Comparison of ENCODE assay signal across 24 cellular contexts in genomic region chr1:152884966-152885624, GRCh38. TPM values are rescaled to one million over a fixed set of nuclear protein-coding genes. Genes with fewer than 3 reads are reported as not detected.
DNase-seq lines count a peak whose midpoint lies in the region; FAIRE-seq and TF ChIP-seq lines count a peak whose summit lies in the region.
"Had no signal": no experiment of that assay in that cellular context is flagged by ENCODE, and none has a peak within 500 bp of the region (broad histone marks: within the 10 kb centered on the region; RNA-seq: fewer than 3 reads in every experiment).

No MANE protein-coding gene starts in this region.

- no peak overlapping the region for H2AFZ ChIP-seq in astrocyte (ENCODE audit: low read depth, low read length)

- no peaks in the 10 kb centered on the region for H4K20me1 ChIP-seq in astrocyte (ENCODE audit: insufficient read depth, low read length)

- FAIRE-seq in astrocyte (lab: Jason Lieb, UNC) (no peak), frontal cortex (lab: Jason Lieb, UNC) (no peak)
- FAIRE-seq: GM12892, H1 had no signal

- H3K4me3 Mint-ChIP-seq in HFFc6 = no peak overlapping the region; the same call in 1 of the 2 replicates
- H3K4me3 Mint-ChIP-seq in astrocyte (ENCODE audit: unreplicated experiment) = no peak overlapping the region
- H3K4me3 Mint-ChIP-seq: activated T-cell treated with anti-CD3 and anti-CD28 coated beads, Interleukin-2, amount 50 U/mL, for 72 hours; CD4-positive, CD25-positive, alpha-beta regulatory T cell; dendritic cell treated with granulocyte-macrophage colony-stimulating factor and Interleukin-4, amounts not matched to agents 40 ng/mL and 50 ng/mL, for 4 days; memory B cell had no signal

- no peak overlapping the region for H3K9ac ChIP-seq in astrocyte (ENCODE audit: low read length)

- H3K4me3 ChIP-seq in astrocyte (ENCODE audit: insufficient read depth, low read depth, low read length) (no peak overlapping the region), fibroblast of the aortic adventitia (ENCODE audit: low read depth, low read length) (no peak overlapping the region)

- no peaks in the 10 kb centered on the region for H3K9me3 ChIP-seq in astrocyte (ENCODE audit: insufficient read depth, low read depth, low read length)

- H3K4me2 ChIP-seq in astrocyte (ENCODE audit: low read length) = no peak overlapping the region

- no peak for TF ChIP-seq CTCF in HFFc6 (IDR thresholded peaks at IDR 0.05)
- TF ChIP-seq CTCF in astrocyte (IDR thresholded peaks at IDR 0.05; ENCODE audit: insufficient read depth, low read depth, low read length) = no peak
- no peak for TF ChIP-seq CTCF in fibroblast of the aortic adventitia (IDR thresholded peaks at IDR 0.05; ENCODE audit: insufficient read depth, low read length)

- H3K9me3 Mint-ChIP-seq in HFFc6 (peaks cover 5% of the 10 kb centered on the region), astrocyte (ENCODE audit: unreplicated experiment) (no peaks in the 10 kb centered on the region)
- H3K9me3 Mint-ChIP-seq: activated naive CD4-positive, alpha-beta T cell treated with anti-CD3 and anti-CD28 coated beads, Interleukin-2, amount 50 U/mL, for 72 hours; activated T-cell treated with anti-CD3 and anti-CD28 coated beads, Interleukin-2, amount 50 U/mL, for 72 hours; dendritic cell treated with granulocyte-macrophage colony-stimulating factor and Interleukin-4, amounts not matched to agents 40 ng/mL and 50 ng/mL, for 4 days; memory B cell had no signal

- H3K27me3 Mint-ChIP-seq in HFFc6 (ENCODE audit: insufficient read depth) = no peaks in the 10 kb centered on the region
- peaks cover 2% of the 10 kb centered on the region for H3K27me3 Mint-ChIP-seq in astrocyte (ENCODE audit: low read depth, unreplicated experiment)

- H3K4me1 ChIP-seq in astrocyte (ENCODE audit: insufficient read depth, low read length) = no peaks in the 10 kb centered on the region

- peaks cover 34% of the 10 kb centered on the region; the same call in 1 of the 2 replicates for H3K4me1 Mint-ChIP-seq in HFFc6 (ENCODE audit: low read depth)
- H3K4me1 Mint-ChIP-seq in astrocyte (ENCODE audit: low read depth, unreplicated experiment) = peaks cover 8% of the 10 kb centered on the region
- H3K4me1 Mint-ChIP-seq: CD4-positive, CD25-positive, alpha-beta regulatory T cell had no signal

- no peak overlapping the region for H3K27ac ChIP-seq in astrocyte (ENCODE audit: low read depth, low read length)

- DNase-seq in AG08395 (ENCODE audit: low spot score) (peak; percentile 20), HFFc6 (peak; percentile 64), astrocyte (ENCODE audit: low read depth) (peak; percentile 66), fibroblast of the aortic adventitia (ENCODE audit: low read depth) (peak; percentile 37), NCI-H1436 treated with DMSO at 0.1 percent for 48 hours (lab: John Stamatoyannopoulos, UW) (no peak), frontal cortex (ENCODE audit: low spot score in 2 of 2) (no peak)
- DNase-seq in activated CD8-positive, alpha-beta memory T cell treated with anti-CD3 and anti-CD28 coated beads for 24 hours = no peak
- no peak for DNase-seq in activated CD4-positive, CD25-positive, alpha-beta regulatory T cell (lab: John Stamatoyannopoulos, UW)
- DNase-seq: ACHN; activated CD4-positive, CD25-positive, alpha-beta regulatory T cell treated with anti-CD3 and anti-CD28 coated beads, Interleukin-2, amount 50 U/mL, for 72 hours; activated T-cell treated with anti-CD3 and anti-CD28 coated beads, Interleukin-2, amount 50 U/mL, for 72 hours; CD4-positive, CD25-positive, alpha-beta regulatory T cell; DMS153; NCI-H524; substantia nigra had no signal

- no peaks in the 10 kb centered on the region for H3K79me2 ChIP-seq in astrocyte (ENCODE audit: insufficient read depth, low read length)

- no peaks in the 10 kb centered on the region for H3K36me3 ChIP-seq in astrocyte (ENCODE audit: insufficient read depth, low read length)

- no peak overlapping the region; the same call in 1 of the 2 replicates for H3K27ac Mint-ChIP-seq in HFFc6
- H3K27ac Mint-ChIP-seq in astrocyte (ENCODE audit: unreplicated experiment) = no peak overlapping the region
- H3K27ac Mint-ChIP-seq: activated naive CD4-positive, alpha-beta T cell treated with anti-CD3 and anti-CD28 coated beads, Interleukin-2, amount 50 U/mL, for 72 hours; activated T-cell treated with anti-CD3 and anti-CD28 coated beads, Interleukin-2, amount 50 U/mL, for 72 hours; CD4-positive, CD25-positive, alpha-beta regulatory T cell; dendritic cell treated with granulocyte-macrophage colony-stimulating factor and Interleukin-4, amounts not matched to agents 40 ng/mL and 50 ng/mL, for 4 days; memory B cell had no signal

- H3K36me3 Mint-ChIP-seq in HFFc6 (ENCODE audit: low read depth) = no peaks in the 10 kb centered on the region
- H3K36me3 Mint-ChIP-seq in astrocyte (ENCODE audit: low read depth, unreplicated experiment) = no peaks in the 10 kb centered on the region
- H3K36me3 Mint-ChIP-seq: activated naive CD4-positive, alpha-beta T cell treated with anti-CD3 and anti-CD28 coated beads, Interleukin-2, amount 50 U/mL, for 72 hours; CD4-positive, CD25-positive, alpha-beta regulatory T cell; memory B cell had no signal

- H3K27me3 ChIP-seq in astrocyte (ENCODE audit: insufficient read depth, low read length) = no peaks in the 10 kb centered on the region

RNA-seq across cellular contexts. Expression of gene SMCP, which starts 7.0 kb away (rescaled TPM):
- not detected for total RNA-seq in HFFc6 (2021; fragmentation: NEBNext Ultra II Directional; extraction: Animal tissue kit (Norgen Biotek cat#: 25700))
- not detected in 2 replicates for total RNA-seq in astrocyte
- total RNA-seq in fibroblast of the aortic adventitia (ENCODE audit: low replicate concordance) = not detected in 2 replicates
- total RNA-seq in frontal cortex = not detected
- total RNA-seq: activated CD8-positive, alpha-beta memory T cell treated with anti-CD3 and anti-CD28 coated beads for 36 hours; activated naive CD4-positive, alpha-beta T cell treated with anti-CD3 and anti-CD28 coated beads, Interleukin-2, amount 50 U/mL, for 72 hours; activated T-cell treated with anti-CD3 and anti-CD28 coated beads, Interleukin-2, amount 50 U/mL, for 72 hours; CD4-positive, CD25-positive, alpha-beta regulatory T cell; H1; LHCN-M2; myocyte; renal cortical epithelial cell had no signal

RNA-seq across cellular contexts. Expression of gene IVL, which starts 23.3 kb away (rescaled TPM):
- not detected for total RNA-seq in HFFc6 (2021; fragmentation: NEBNext Ultra II Directional; extraction: Animal tissue kit (Norgen Biotek cat#: 25700))
- 0.16 TPM in 1 of 2 replicates, not detected in the other for total RNA-seq in astrocyte
- total RNA-seq in fibroblast of the aortic adventitia (ENCODE audit: low replicate concordance) = not detected in 2 replicates
- total RNA-seq in frontal cortex = not detected
- total RNA-seq: activated CD8-positive, alpha-beta memory T cell treated with anti-CD3 and anti-CD28 coated beads for 36 hours; activated naive CD4-positive, alpha-beta T cell treated with anti-CD3 and anti-CD28 coated beads, Interleukin-2, amount 50 U/mL, for 72 hours; activated T-cell treated with anti-CD3 and anti-CD28 coated beads, Interleukin-2, amount 50 U/mL, for 72 hours; CD4-positive, CD25-positive, alpha-beta regulatory T cell; H1; LHCN-M2; myocyte had no signal

RNA-seq across cellular contexts. Expression of gene LCE7A, which starts 25.3 kb away (rescaled TPM):
- not detected for total RNA-seq in HFFc6 (2021; fragmentation: NEBNext Ultra II Directional; extraction: Animal tissue kit (Norgen Biotek cat#: 25700))
- not detected in 2 replicates for total RNA-seq in astrocyte
- total RNA-seq in fibroblast of the aortic adventitia (ENCODE audit: low replicate concordance) = not detected in 2 replicates
- not detected for total RNA-seq in frontal cortex
- total RNA-seq: activated CD8-positive, alpha-beta memory T cell treated with anti-CD3 and anti-CD28 coated beads for 36 hours; activated naive CD4-positive, alpha-beta T cell treated with anti-CD3 and anti-CD28 coated beads, Interleukin-2, amount 50 U/mL, for 72 hours; activated T-cell treated with anti-CD3 and anti-CD28 coated beads, Interleukin-2, amount 50 U/mL, for 72 hours; CD4-positive, CD25-positive, alpha-beta regulatory T cell; H1; LHCN-M2; myocyte; renal cortical epithelial cell had no signal

RNA-seq across cellular contexts. Expression of gene LCE6A, which starts 42.4 kb away (rescaled TPM):
- not detected for total RNA-seq in HFFc6 (2021; fragmentation: NEBNext Ultra II Directional; extraction: Animal tissue kit (Norgen Biotek cat#: 25700))
- total RNA-seq in astrocyte = not detected in 2 replicates
- total RNA-seq in fibroblast of the aortic adventitia (ENCODE audit: low replicate concordance) = not detected in 2 replicates
- total RNA-seq in frontal cortex = not detected
- total RNA-seq: activated CD8-positive, alpha-beta memory T cell treated with anti-CD3 and anti-CD28 coated beads for 36 hours; activated naive CD4-positive, alpha-beta T cell treated with anti-CD3 and anti-CD28 coated beads, Interleukin-2, amount 50 U/mL, for 72 hours; activated T-cell treated with anti-CD3 and anti-CD28 coated beads, Interleukin-2, amount 50 U/mL, for 72 hours; CD4-positive, CD25-positive, alpha-beta regulatory T cell; H1; LHCN-M2; myocyte; renal cortical epithelial cell had no signal

RNA-seq across cellular contexts. Expression of gene LCE1A, which starts 57.8 kb away (rescaled TPM):
- not detected for total RNA-seq in HFFc6 (2021; fragmentation: NEBNext Ultra II Directional; extraction: Animal tissue kit (Norgen Biotek cat#: 25700))
- total RNA-seq in astrocyte = not detected in 2 replicates
- not detected in 2 replicates for total RNA-seq in fibroblast of the aortic adventitia (ENCODE audit: low replicate concordance)
- total RNA-seq in frontal cortex = not detected
- total RNA-seq: activated CD8-positive, alpha-beta memory T cell treated with anti-CD3 and anti-CD28 coated beads for 36 hours; activated naive CD4-positive, alpha-beta T cell treated with anti-CD3 and anti-CD28 coated beads, Interleukin-2, amount 50 U/mL, for 72 hours; activated T-cell treated with anti-CD3 and anti-CD28 coated beads, Interleukin-2, amount 50 U/mL, for 72 hours; CD4-positive, CD25-positive, alpha-beta regulatory T cell; H1; LHCN-M2; myocyte; renal cortical epithelial cell had no signal

Comparison
In these comparisons a context has a peak if more than half of its experiments do, and no peak if none do; other contexts are left out.
1. DNase-seq: peak in AG08395 (single experiment), HFFc6 (single experiment), astrocyte (single experiment) and fibroblast of the aortic adventitia (single experiment); none in activated CD8-positive, alpha-beta memory T cell treated with anti-CD3 and anti-CD28 coated beads for 24 hours (single experiment), activated CD4-positive, CD25-positive, alpha-beta regulatory T cell (0 of 4), NCI-H1436 treated with DMSO at 0.1 percent for 48 hours (single experiment) and frontal cortex (0 of 2).